In the genomic region with DNA sequence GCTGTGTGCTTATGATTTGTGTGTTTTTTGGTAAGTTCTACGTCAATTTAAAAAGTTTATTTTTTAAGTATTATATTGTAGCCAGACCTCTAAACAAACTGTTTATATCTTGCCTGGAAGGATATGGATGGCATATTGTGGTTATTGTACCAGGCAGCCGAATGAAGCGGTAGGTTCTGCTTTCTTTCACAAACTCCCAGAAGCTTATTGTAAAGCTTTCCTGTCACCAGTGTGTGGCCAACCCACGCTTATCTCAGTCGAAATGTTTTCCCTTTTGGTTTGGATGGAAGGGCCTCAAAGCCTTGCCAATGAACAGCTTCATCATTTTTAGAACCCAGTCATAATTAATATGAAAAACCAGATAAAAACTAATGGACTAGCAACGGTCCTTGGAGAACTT, we compare ENCODE assay signal across 1 cellular context.
TF ChIP-seq lines count a peak whose summit lies in the region.

No MANE protein-coding gene starts in this region.

TF ChIP-seq in IMR-90, 13 proteins besides CTCF, POLR2A, EP300 and RAD21 (continued from another document):
- TF ChIP-seq, protein P1, sequence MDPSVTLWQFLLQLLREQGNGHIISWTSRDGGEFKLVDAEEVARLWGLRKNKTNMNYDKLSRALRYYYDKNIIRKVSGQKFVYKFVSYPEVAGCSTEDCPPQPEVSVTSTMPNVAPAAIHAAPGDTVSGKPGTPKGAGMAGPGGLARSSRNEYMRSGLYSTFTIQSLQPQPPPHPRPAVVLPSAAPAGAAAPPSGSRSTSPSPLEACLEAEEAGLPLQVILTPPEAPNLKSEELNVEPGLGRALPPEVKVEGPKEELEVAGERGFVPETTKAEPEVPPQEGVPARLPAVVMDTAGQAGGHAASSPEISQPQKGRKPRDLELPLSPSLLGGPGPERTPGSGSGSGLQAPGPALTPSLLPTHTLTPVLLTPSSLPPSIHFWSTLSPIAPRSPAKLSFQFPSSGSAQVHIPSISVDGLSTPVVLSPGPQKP (IDR thresholded peaks at IDR 0.05; ENCODE audit: borderline replicate concordance, low read depth, low read length) = no peak
